ENCODE assay signal across 32 cellular contexts in genomic region chr7:152544481-152544927, GRCh38.
A peak's percentile ranks its signal among the peaks of the same experiment; 100 is the strongest.
DNase-seq lines count a peak whose midpoint lies in the region; ATAC-seq, FAIRE-seq and TF ChIP-seq lines count a peak whose summit lies in the region.
"Had no signal": no experiment of that assay in that cellular context is flagged by ENCODE, and none has a peak within 500 bp of the region (broad histone marks: within the 10 kb centered on the region; RNA-seq: fewer than 3 reads in every experiment).

No MANE protein-coding gene starts in this region.

- TF ChIP-seq CTCF in HepG2 (CRISPR knock-in tag; IDR thresholded peaks at IDR 0.05) = no peak
- no peak for TF ChIP-seq CTCF in right lobe of liver (IDR thresholded peaks at IDR 0.05)
- no peak for TF ChIP-seq CTCF in K562 (IDR thresholded peaks at IDR 0.05 in 2 of 3, conservative IDR thresholded peaks at IDR 0.05 in 1 of 3; ENCODE audit: insufficient read depth in 2 of 3, low read depth in 1 of 3, low read length in 3 of 3)
- no peak for TF ChIP-seq CTCF in testis (IDR thresholded peaks at IDR 0.05)

- H3K9me1 ChIP-seq in K562 (ENCODE audit: control insufficient read depth, insufficient read depth, low read length) = no peaks in the 10 kb centered on the region

- H3K36me3 ChIP-seq in HepG2 (replicated peaks in 1 of 2; ENCODE audit: control insufficient read depth in 1 of 2, insufficient read depth in 2 of 2, low read length in 2 of 2) = no peaks in the 10 kb centered on the region
- H3K36me3 ChIP-seq in right lobe of liver = no peaks in the 10 kb centered on the region
- H3K36me3 ChIP-seq in K562 (ENCODE audit: control insufficient read depth, insufficient read depth, low read length) = no peaks in the 10 kb centered on the region
- no peaks in the 10 kb centered on the region for H3K36me3 ChIP-seq in iPS-18a (ENCODE audit: control insufficient read depth, low read depth, low read length)
- no peaks in the 10 kb centered on the region for H3K36me3 ChIP-seq in testis (ENCODE audit: low read depth, missing control alignments)
- H3K36me3 ChIP-seq: ovary, spleen had no signal

- intact Hi-C loops in HepG2 (cut with micrococcal nuclease; ENCODE audit: unreplicated experiment) = no loop called here
- intact Hi-C loops in right lobe of liver (cut with DNase I) = no loop called here
- intact Hi-C loops in K562 (cut with micrococcal nuclease) = no loop called here
- intact Hi-C loops in testis (cut with DNase I; ENCODE audit: low total_unique reads) = no loop called here

- TF ChIP-seq RAD21 in HepG2 (CRISPR knock-in tag; IDR thresholded peaks at IDR 0.05) (no peak), K562 (CRISPR knock-in tag; conservative IDR thresholded peaks at IDR 0.05 in 1 of 2, IDR thresholded peaks at IDR 0.05 in 1 of 2) (no peak)

- H2AFZ ChIP-seq in HepG2 (ENCODE audit: low read length) = no peak overlapping the region
- H2AFZ ChIP-seq in K562 (ENCODE audit: low read depth, low read length) = no peak overlapping the region

- no peaks in the 10 kb centered on the region for H3K27me3 ChIP-seq in HepG2 (ENCODE audit: control insufficient read depth in 1 of 2, insufficient read depth in 2 of 2, low read length in 2 of 2)
- H3K27me3 ChIP-seq in right lobe of liver = no peaks in the 10 kb centered on the region
- H3K27me3 ChIP-seq in K562 (ENCODE audit: control insufficient read depth in 2 of 2, insufficient read depth in 2 of 2, low read length in 2 of 2) = peaks cover 5 to 10% of the 10 kb centered on the region in 2 experiments; a peak in 4 of 5 replicates
- H3K27me3 ChIP-seq in iPS-18a (ENCODE audit: control insufficient read depth, insufficient read depth, low read length) = no peaks in the 10 kb centered on the region
- no peaks in the 10 kb centered on the region for H3K27me3 ChIP-seq in testis
- H3K27me3 ChIP-seq: ovary, spleen had no signal

- no peak overlapping the region for H3K9ac ChIP-seq in HepG2 (ENCODE audit: insufficient read depth, low read depth, low read length)
- no peak overlapping the region; a peak in 1 of 4 replicates for H3K9ac ChIP-seq in K562 (ENCODE audit: insufficient read depth in 1 of 2, low read depth in 2 of 2, low read length in 2 of 2)
- peak overlapping the region; percentile 13 for H3K9ac ChIP-seq in iPS-18a (ENCODE audit: low read length)

- no peaks in the 10 kb centered on the region for H3K79me2 ChIP-seq in HepG2 (ENCODE audit: insufficient read depth, low read length)
- H3K79me2 ChIP-seq in K562 (ENCODE audit: control insufficient read depth, insufficient read depth, low read length) = no peaks in the 10 kb centered on the region

- POLR2A ChIA-PET in HepG2 (lab: Yijun Ruan, JAX) (no interaction called here), K562 (lab: Yijun Ruan, JAX) (interaction anchor here (0.9 kb wide), 1 partner anchor 24 kb away, joined by 3 read pairs; no protein-coding TSS in a partner anchor)

- H3K4me3 ChIP-seq in HepG2 (replicated peaks in 1 of 3; ENCODE audit: insufficient read depth in 1 of 3, low read depth in 2 of 3, low read length in 3 of 3) (no peak overlapping the region), right lobe of liver (no peak overlapping the region), K562 (no peak overlapping the region), iPS-18a (ENCODE audit: low read length) (peak overlapping the region; percentile 22), testis (peak overlapping the region in 1 of 2 donors; percentile 20)
- H3K4me3 ChIP-seq: ovary, spleen had no signal

- no peak for FAIRE-seq in HepG2 (lab: Jason Lieb, UNC)
- FAIRE-seq in K562 (lab: Jason Lieb, UNC) = no peak
- FAIRE-seq: GM18507, GM19239 had no signal

- no peak for TF ChIP-seq POLR2A in HepG2 (IDR thresholded peaks at IDR 0.05; ENCODE audit: insufficient read depth in 1 of 2, low read depth in 2 of 2, low read length in 2 of 2)
- TF ChIP-seq POLR2A in right lobe of liver (IDR thresholded peaks at IDR 0.05) = no peak
- TF ChIP-seq POLR2A in K562 (conservative IDR thresholded peaks at IDR 0.05) = no peak
- TF ChIP-seq POLR2A in testis (IDR thresholded peaks at IDR 0.05) = no peak

- H4K20me1 ChIP-seq in HepG2 (ENCODE audit: insufficient read depth, low read length) = no peaks in the 10 kb centered on the region
- H4K20me1 ChIP-seq in K562 (replicated peaks; ENCODE audit: control insufficient read depth, insufficient read depth, low read length) = no peaks in the 10 kb centered on the region

- no peak overlapping the region for H3K4me2 ChIP-seq in HepG2 (ENCODE audit: low read depth, low read length)
- peak overlapping the region; percentile 32; the same call in 1 of the 2 replicates for H3K4me2 ChIP-seq in K562 (ENCODE audit: insufficient read depth, low read length)

- DNase-seq in HepG2 (ENCODE audit: low spot score) (no peak), right lobe of liver (no peak), K562 (ENCODE audit: extremely low read depth in 1 of 4, low spot score in 3 of 4) (no peak), testis (peak; percentile 28)
- no peak for DNase-seq in activated naive CD4-positive, alpha-beta T cell (lab: John Stamatoyannopoulos, UW)
- DNase-seq: activated CD4-positive, alpha-beta T cell treated with anti-CD3 and anti-CD28 coated beads for 36 hours; activated CD8-positive, alpha-beta T cell treated with anti-CD3 and anti-CD28 coated beads, Interleukin-2, amount 10 ng/mL, durations not matched to agents 7 days and 5 days; activated naive CD4-positive, alpha-beta T cell treated with anti-CD3 and anti-CD28 coated beads, Interleukin-2, amount 10 ng/mL, durations not matched to agents 7 days and 5 days; CD4-positive, alpha-beta memory T cell; dermis blood vessel endothelial cell; foreskin fibroblast; GOT3; head of caudate nucleus; KBM-7; left cardiac atrium; NCI-H2029 treated with DMSO at 0.1 percent for 48 hours; NCI-H2227 treated with DMSO at 0.1 percent for 48 hours; NCI-H526; ovary; retina; spleen; stimulated activated CD4-positive, alpha-beta T cell treated with anti-CD3 and anti-CD28 coated beads, Interleukin-2, amount 100 ng/mL, for 24 hours; stimulated activated CD8-positive, alpha-beta memory T cell treated with anti-CD3 and anti-CD28 coated beads, Interleukin-4, amount 100 ng/mL, for 48 hours; stimulated activated naive CD8-positive, alpha-beta T cell treated with anti-CD3 and anti-CD28 coated beads, Interleukin-15, amount 100 ng/mL, for 72 hours had no signal

- CTCF ChIA-PET in HepG2 (lab: Yijun Ruan, JAX; ENCODE audit: low intra/inter-chr PET ratio, low total read pairs) = no interaction called here
- CTCF ChIA-PET in K562 (lab: Yijun Ruan, JAX; ENCODE audit: low intra/inter-chr PET ratio) = no interaction called here

- TF ChIP-seq EP300 in HepG2 (IDR thresholded peaks at IDR 0.05; ENCODE audit: low read depth in 2 of 2, low read length in 2 of 2) (no peak), HepG2 (CRISPR knock-in tag; IDR thresholded peaks at IDR 0.05; ENCODE audit: borderline replicate concordance) (no peak), K562 (IDR thresholded peaks at IDR 0.05; ENCODE audit: low read length) (no peak)

- in situ Hi-C loops in HepG2 (cut with HindIII; ENCODE audit: extremely low pct_ligation_motif_present, low pct_unique_long_range_greater_than_20kb) = no loop called here
- in situ Hi-C loops in K562 (cut with MboI) = no loop called here

- H3K9me3 ChIP-seq in HepG2 (ENCODE audit: low read length) (no peaks in the 10 kb centered on the region), right lobe of liver (no peaks in the 10 kb centered on the region), K562 (replicated peaks; ENCODE audit: control insufficient read depth, insufficient read depth, low read depth, low read length) (peaks cover 5% of the 10 kb centered on the region), iPS-18a (ENCODE audit: control insufficient read depth, low read depth, low read length) (no peaks in the 10 kb centered on the region), testis (no peaks in the 10 kb centered on the region)
- H3K9me3 ChIP-seq: ovary, spleen had no signal

- peaks cover 5% of the 10 kb centered on the region for H3K4me1 ChIP-seq in HepG2 (ENCODE audit: insufficient read depth, low read length)
- H3K4me1 ChIP-seq in right lobe of liver = peaks cover 0 to 8% (median 3%) of the 10 kb centered on the region in 4 donors
- no peaks in the 10 kb centered on the region; a peak in 1 of 5 replicates for H3K4me1 ChIP-seq in K562 (replicated peaks in 1 of 2; ENCODE audit: control insufficient read depth in 2 of 2, insufficient read depth in 2 of 2, low read length in 2 of 2)
- H3K4me1 ChIP-seq in iPS-18a (ENCODE audit: control insufficient read depth, low read depth, low read length) = peaks cover 13% of the 10 kb centered on the region
- H3K4me1 ChIP-seq in testis = no peaks in the 10 kb centered on the region

- BruUV-seq in HepG2 (replicated peaks; lab: Mats Ljungman, UMichigan) = no TSS peak
- BruUV-seq in K562 (replicated peaks; lab: Mats Ljungman, UMichigan) = no TSS peak

- WGBS in HepG2 (ENCODE audit: low lambda C conversion rate) = 60% methylated on average over 21 of the region's 21 CpGs
- WGBS in right lobe of liver (ENCODE audit: insufficient coverage, low coverage, low lambda C conversion rate, missing lambda C conversion rate) = 78% methylated on average over 18 of the region's 21 CpGs
- 51% methylated on average over 15 of the region's 21 CpGs for WGBS in K562 (ENCODE audit: insufficient coverage, low coverage, missing lambda C conversion rate)
- WGBS in testis, 2 donors = 39 to 73% methylated on average over 21 of the region's 21 CpGs

- ATAC-seq in HepG2 = no peak
- ATAC-seq in right lobe of liver = no peak
- ATAC-seq in K562 = peak; percentile 47
- ATAC-seq in HG03196 (IDR thresholded peaks at IDR 0.05; ENCODE audit: unreplicated experiment) = no peak
- no peak for ATAC-seq in HG03469 (IDR thresholded peaks at IDR 0.05; ENCODE audit: unreplicated experiment)
- ATAC-seq: activated CD4-positive, alpha-beta T cell treated with anti-CD3 and anti-CD28 coated beads for 36 hours; activated CD8-positive, alpha-beta T cell treated with anti-CD3 and anti-CD28 coated beads, Interleukin-2, amount 10 ng/mL, durations not matched to agents 7 days and 5 days; esophagus mucosa; left cardiac atrium; natural killer cell treated with Interleukin-12 subunit alpha and Interleukin-12 subunit beta and Interleukin-15 and Interleukin-18, amount 100 ng/mL, for 72 hours; Right ventricle myocardium inferior; stimulated activated naive CD8-positive, alpha-beta T cell treated with anti-CD3 and anti-CD28 coated beads, Interleukin-15, amount 100 ng/mL, for 72 hours had no signal

- H3K27ac ChIP-seq in HepG2 (ENCODE audit: extremely low read length, insufficient read depth, low read length) (no peak overlapping the region), right lobe of liver (no peak overlapping the region), K562 (ENCODE audit: extremely low read depth, low read depth, low read length) (no peak overlapping the region), iPS-18a (ENCODE audit: low read length) (peak overlapping the region; percentile 41), testis (peak overlapping the region in 1 of 2 donors; percentile 24)
- H3K27ac ChIP-seq: ovary had no signal

TF ChIP-seq in K562, 482 proteins besides CTCF, POLR2A, EP300 and RAD21 (continues in another document):
- no peak for TF ChIP-seq KAT8 (IDR thresholded peaks at IDR 0.05; ENCODE audit: low read depth)
- no peak for TF ChIP-seq NEUROD1 (IDR thresholded peaks at IDR 0.05; ENCODE audit: borderline replicate concordance, low read depth, low read length, partially characterized antibody)

Comparison
In these comparisons a context has a peak if more than half of its experiments do, and no peak if none do; other contexts are left out.
1. Of the 241 proteins assayed by ChIP-seq in both HepG2 and K562: peak only in HepG2: ZBTB33; only in K562: none; in both: none; in neither: 240.